ENCODE assay signal across 23 cellular contexts in the genomic region with DNA sequence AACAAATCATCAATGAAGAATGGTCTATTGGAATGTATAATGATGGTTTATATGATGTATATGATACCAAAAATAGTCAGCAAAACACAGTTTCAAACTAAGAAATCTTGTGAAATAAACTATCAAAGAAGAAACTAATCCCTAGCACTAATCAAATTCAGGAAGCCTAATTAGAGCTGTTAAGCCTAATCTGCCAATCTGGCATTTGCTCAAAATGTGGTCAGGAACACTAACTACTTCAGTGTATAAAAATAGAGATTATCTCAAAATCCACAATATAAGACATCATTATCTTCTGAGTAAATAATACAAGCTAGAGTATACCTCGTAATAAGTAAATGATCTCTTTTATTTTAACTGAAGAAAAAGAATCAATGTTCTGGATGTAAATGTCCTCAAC.
"Had no signal": no experiment of that assay in that cellular context is flagged by ENCODE, and none has a peak within 500 bp of the region (broad histone marks: within the 10 kb centered on the region; RNA-seq: fewer than 3 reads in every experiment).

No MANE protein-coding gene starts in this region.

- DNase-seq: activated CD4-positive, alpha-beta T cell treated with anti-CD3 and anti-CD28 coated beads for 4 hours; activated CD8-positive, alpha-beta memory T cell treated with anti-CD3 and anti-CD28 coated beads, Interleukin-2, amount 50 U/mL, for 4 hours; activated CD8-positive, alpha-beta T cell treated with anti-CD3 and anti-CD28 coated beads for 36 hours; activated gamma-delta T cell treated with Interleukin-2 at 50 U/mL for 16 hours; activated naive CD4-positive, alpha-beta T cell treated with anti-CD3 and anti-CD28 coated beads, Interleukin-2, amount 10 ng/mL, durations not matched to agents 7 days and 5 days; activated naive CD8-positive, alpha-beta T cell treated with anti-CD3 and anti-CD28 coated beads, Interleukin-2, amount 10 ng/mL, durations not matched to agents 7 days and 5 days; activated T-cell treated with anti-CD3 and anti-CD28 coated beads, Interleukin-2, amount 50 U/mL, for 72 hours; aorta; Kasumi-1; KBM-7; NCI-H1048; NCI-H1417; NCI-H1930; NCI-H2171; NCI-H2227 treated with DMSO at 0.1 percent for 48 hours; NCI-H69; SIG-M5; T-cell; T-helper 2 cell; T1000 had no signal

- H3K27ac Mint-ChIP-seq: activated CD8-positive, alpha-beta T cell treated with anti-CD3 and anti-CD28 coated beads for 36 hours; activated naive CD4-positive, alpha-beta T cell treated with anti-CD3 and anti-CD28 coated beads, Interleukin-2, amount 10 ng/mL, durations not matched to agents 7 days and 5 days; activated naive CD8-positive, alpha-beta T cell treated with anti-CD3 and anti-CD28 coated beads, Interleukin-2, amount 10 ng/mL, durations not matched to agents 7 days and 5 days; activated T-cell treated with anti-CD3 and anti-CD28 coated beads, Interleukin-2, amount 50 U/mL, for 72 hours; activated T-helper 2 cell treated with anti-CD3 and anti-CD28 coated beads, Interferon-gamma antibody, Interleukin-2, Interleukin-4, amounts not matched to agents 10 μg/mL and 5 μg/mL and 100 μg/mL, durations not matched to agents 14 hours and 24 hours and 36 hours; T-cell had no signal

- H3K27me3 Mint-ChIP-seq: activated CD8-positive, alpha-beta T cell treated with anti-CD3 and anti-CD28 coated beads for 36 hours had no signal

- H3K4me3 Mint-ChIP-seq: activated CD8-positive, alpha-beta T cell treated with anti-CD3 and anti-CD28 coated beads for 36 hours; activated naive CD4-positive, alpha-beta T cell treated with anti-CD3 and anti-CD28 coated beads, Interleukin-2, amount 10 ng/mL, durations not matched to agents 7 days and 5 days; activated naive CD8-positive, alpha-beta T cell treated with anti-CD3 and anti-CD28 coated beads, Interleukin-2, amount 10 ng/mL, durations not matched to agents 7 days and 5 days; activated T-cell treated with anti-CD3 and anti-CD28 coated beads, Interleukin-2, amount 50 U/mL, for 72 hours; central memory CD8-positive, alpha-beta T cell; T-cell had no signal

- H3K36me3 Mint-ChIP-seq: activated naive CD4-positive, alpha-beta T cell treated with anti-CD3 and anti-CD28 coated beads, Interleukin-2, amount 10 ng/mL, durations not matched to agents 7 days and 5 days; activated naive CD8-positive, alpha-beta T cell treated with anti-CD3 and anti-CD28 coated beads, Interleukin-2, amount 10 ng/mL, durations not matched to agents 7 days and 5 days; T-cell had no signal

- H3K4me1 Mint-ChIP-seq: activated naive CD4-positive, alpha-beta T cell treated with anti-CD3 and anti-CD28 coated beads, Interleukin-2, amount 10 ng/mL, durations not matched to agents 7 days and 5 days; activated naive CD8-positive, alpha-beta T cell treated with anti-CD3 and anti-CD28 coated beads, Interleukin-2, amount 10 ng/mL, durations not matched to agents 7 days and 5 days; central memory CD8-positive, alpha-beta T cell; T-cell had no signal

- H3K9me3 Mint-ChIP-seq: activated CD8-positive, alpha-beta T cell treated with anti-CD3 and anti-CD28 coated beads for 36 hours; activated naive CD4-positive, alpha-beta T cell treated with anti-CD3 and anti-CD28 coated beads, Interleukin-2, amount 10 ng/mL, durations not matched to agents 7 days and 5 days; activated naive CD8-positive, alpha-beta T cell treated with anti-CD3 and anti-CD28 coated beads, Interleukin-2, amount 10 ng/mL, durations not matched to agents 7 days and 5 days; activated T-cell treated with anti-CD3 and anti-CD28 coated beads, Interleukin-2, amount 50 U/mL, for 72 hours; activated T-helper 2 cell treated with anti-CD3 and anti-CD28 coated beads, Interferon-gamma antibody, Interleukin-2, Interleukin-4, amounts not matched to agents 10 μg/mL and 5 μg/mL and 100 μg/mL, durations not matched to agents 14 hours and 24 hours and 36 hours; central memory CD8-positive, alpha-beta T cell; T-cell had no signal

- ATAC-seq: activated CD4-positive, CD25-positive, alpha-beta regulatory T cell treated with anti-CD3 and anti-CD28 coated beads, Interleukin-2, amount 50 U/mL, for 24 hours; activated CD8-positive, alpha-beta T cell treated with anti-CD3 and anti-CD28 coated beads for 36 hours; activated T-cell treated with anti-CD3 and anti-CD28 coated beads, Interleukin-2, amount 50 U/mL, for 72 hours; T-cell had no signal
